ENCODE assay signal across 19 cellular contexts in genomic region chr1:206023682-206024081, GRCh38. TPM values are rescaled to one million over a fixed set of nuclear protein-coding genes. Genes with fewer than 3 reads are reported as not detected.
DNase-seq lines count a peak whose midpoint lies in the region; ATAC-seq and TF ChIP-seq lines count a peak whose summit lies in the region.
"Had no signal": no experiment of that assay in that cellular context is flagged by ENCODE, and none has a peak within 500 bp of the region (broad histone marks: within the 10 kb centered on the region; RNA-seq: fewer than 3 reads in every experiment).

TSS of gene CTSE (minus strand) at chr1:206023895. CDS start at chr1:206023791, 104 bp downstream.

- peaks cover 13% of the 10 kb centered on the region for H3K9me3 Mint-ChIP-seq in type B pancreatic cell
- H3K9me3 Mint-ChIP-seq: CD4-positive, alpha-beta T cell had no signal

- H3K9me2 ChIP-seq in hepatocyte (replicated peaks; ENCODE audit: insufficient read depth): no peaks in the 10 kb centered on the region

- H3K27me3 ChIP-seq in WERI-Rb-1 (ENCODE audit: insufficient read depth, low read depth, severe bottlenecking): peaks cover 56% of the 10 kb centered on the region
- no peaks in the 10 kb centered on the region for H3K27me3 ChIP-seq in hepatocyte
- H3K27me3 ChIP-seq in mucosa of stomach (ENCODE audit: control insufficient read depth, insufficient read depth, low read length): no peaks in the 10 kb centered on the region
- H3K27me3 ChIP-seq in spleen (replicated peaks in 1 of 7): peaks cover 0 to 9% (median 0%) of the 10 kb centered on the region in 7 donors

- DNase-seq in WERI-Rb-1 (peak; percentile 5), hepatocyte (ENCODE audit: low spot score) (peak; percentile 63), type B pancreatic cell (ENCODE audit: extremely low spot score, unreplicated experiment) (peak; percentile 36), spleen (no peak), DMS153 (lab: John Stamatoyannopoulos, UW) (no peak)
- DNase-seq: ACHN; CD4-positive, alpha-beta T cell; KG1; NCI-H1436 treated with DMSO at 0.1 percent for 48 hours; NCI-H2029 treated with DMSO at 0.1 percent for 48 hours; NCI-H2171 treated with DMSO at 0.1 percent for 48 hours; NCI-H748 treated with DMSO at 0.1 percent for 48 hours; OCI-M1 had no signal

- intact Hi-C loops in spleen (cut with DNase I; ENCODE audit: low total_unique reads): no loop called here

- H3K9me3 ChIP-seq in WERI-Rb-1 (ENCODE audit: severe bottlenecking): no peaks in the 10 kb centered on the region
- H3K9me3 ChIP-seq in hepatocyte (ENCODE audit: low read depth): no peaks in the 10 kb centered on the region
- no peaks in the 10 kb centered on the region for H3K9me3 ChIP-seq in mucosa of stomach (ENCODE audit: control insufficient read depth, low read length)
- H3K9me3 ChIP-seq in spleen: no peaks in the 10 kb centered on the region
- H3K9me3 ChIP-seq: HAP-1 had no signal

- no peaks in the 10 kb centered on the region for H3K36me3 ChIP-seq in WERI-Rb-1
- H3K36me3 ChIP-seq in hepatocyte (replicated peaks; ENCODE audit: insufficient read depth, low read depth): no peaks in the 10 kb centered on the region
- peaks cover 13% of the 10 kb centered on the region for H3K36me3 ChIP-seq in mucosa of stomach (ENCODE audit: control insufficient read depth, insufficient read depth, low read length)
- no peaks in the 10 kb centered on the region for H3K36me3 ChIP-seq in spleen
- H3K36me3 ChIP-seq: HAP-1 had no signal

- ATAC-seq in GM18502 (IDR thresholded peaks at IDR 0.05; ENCODE audit: poor library complexity, unreplicated experiment): no peak
- ATAC-seq in GM21576 (IDR thresholded peaks at IDR 0.05; ENCODE audit: unreplicated experiment): no peak

- H3K4me3 Mint-ChIP-seq in type B pancreatic cell: peak within 1 kb of the TSS; percentile 71
- H3K4me3 Mint-ChIP-seq: CD4-positive, alpha-beta T cell had no signal

- H3K4me1 ChIP-seq in hepatocyte (ENCODE audit: insufficient read depth): peaks cover 7% of the 10 kb centered on the region
- peaks cover 25% of the 10 kb centered on the region for H3K4me1 ChIP-seq in mucosa of stomach (ENCODE audit: control insufficient read depth, insufficient read depth, low read length)
- no peaks in the 10 kb centered on the region for H3K4me1 ChIP-seq in spleen
- H3K4me1 ChIP-seq: HAP-1 had no signal

- H3K27ac Mint-ChIP-seq in type B pancreatic cell: no peak within 1 kb of the TSS
- H3K27ac Mint-ChIP-seq: CD4-positive, alpha-beta T cell had no signal

- H2AFZ ChIP-seq in hepatocyte: no peak within 1 kb of the TSS

- no peaks in the 10 kb centered on the region for H3K36me3 Mint-ChIP-seq in type B pancreatic cell

- no peaks in the 10 kb centered on the region for H3K79me2 ChIP-seq in hepatocyte

- peak within 1 kb of the TSS; percentile 93 for H3K9ac ChIP-seq in mucosa of stomach (ENCODE audit: low read length)

- peaks cover 14% of the 10 kb centered on the region for H3K27me3 Mint-ChIP-seq in type B pancreatic cell

- 70% methylated on average over 11 of the region's 11 CpGs for WGBS in hepatocyte (ENCODE audit: low lambda C conversion rate, missing lambda C conversion rate)
- WGBS in spleen, 5 donors: 85 to 95% (median 92%) methylated on average over 10 to 11 of the region's 11 CpGs

- TF ChIP-seq CTCF in WERI-Rb-1 (IDR thresholded peaks at IDR 0.05; ENCODE audit: low read depth, low read length) (no peak), hepatocyte (IDR thresholded peaks at IDR 0.05; ENCODE audit: poor library complexity) (no peak), type B pancreatic cell (conservative IDR thresholded peaks at IDR 0.05) (no peak), spleen (IDR thresholded peaks at IDR 0.05 in 8 of 11, conservative IDR thresholded peaks at IDR 0.05 in 3 of 11) (no peak)

- peak within 1 kb of the TSS; percentile 59 for H3K4me2 ChIP-seq in hepatocyte

- H4K20me1 ChIP-seq in hepatocyte (ENCODE audit: insufficient read depth, poor library complexity, severe bottlenecking): no peaks in the 10 kb centered on the region

- no peak for TF ChIP-seq POLR2A in spleen (IDR thresholded peaks at IDR 0.05)

- no peak within 1 kb of the TSS for H3K27ac ChIP-seq in WERI-Rb-1
- peak within 1 kb of the TSS; percentile 27 for H3K27ac ChIP-seq in hepatocyte
- no peak within 1 kb of the TSS for H3K27ac ChIP-seq in spleen

- peaks cover 15% of the 10 kb centered on the region for H3K4me1 Mint-ChIP-seq in type B pancreatic cell (ENCODE audit: unreplicated experiment)

- H3K4me3 ChIP-seq in WERI-Rb-1 (ENCODE audit: low read depth, low read length): no peak within 1 kb of the TSS
- H3K4me3 ChIP-seq in hepatocyte: no peak within 1 kb of the TSS
- peak within 1 kb of the TSS; percentile 90 for H3K4me3 ChIP-seq in mucosa of stomach (ENCODE audit: low read length)
- no peak within 1 kb of the TSS for H3K4me3 ChIP-seq in spleen
- H3K4me3 ChIP-seq: HAP-1 had no signal

RNA-seq across cellular contexts. Expression of gene CTSE, which starts in this region (rescaled TPM):
- total RNA-seq in hepatocyte (65.9 and 66.4 TPM in 2 replicates), type B pancreatic cell (ENCODE audit: low replicate concordance) (28.6 and 42.0 TPM in 2 replicates), spleen (under 1 TPM in 2 of 7 donors, not detected in 5; 0.40 to 0.66 TPM)
- polyA plus RNA-seq in hepatocyte (66.7 and 86.0 TPM in 2 replicates), spleen (under 1 TPM; 0.06 to 0.11 (median 0.09) TPM)
- total RNA-seq: CD4-positive, alpha-beta T cell; M059J; NCI-H460 had no signal

Comparison
In these comparisons a context has a peak if more than half of its experiments do, and no peak if none do; other contexts are left out.
1. RNA of gene CTSE (total RNA-seq): 65.9 to 66.4 TPM in hepatocyte and 28.6 to 42.0 TPM in type B pancreatic cell; 0.40 to 0.66 TPM in spleen; every median in the first group is over 10 times any median in the second.
2. RNA of gene CTSE (polyA plus RNA-seq): 66.7 to 86.0 TPM in hepatocyte; 0.06 to 0.11 TPM in spleen; every median in the first group is over 10 times any median in the second.
3. DNase-seq: peak in WERI-Rb-1 (single experiment), hepatocyte (single experiment) and type B pancreatic cell (single experiment); none in spleen (single experiment) and DMS153 (single experiment).